ENCODE assay signal across 13 cellular contexts in the genomic region with DNA sequence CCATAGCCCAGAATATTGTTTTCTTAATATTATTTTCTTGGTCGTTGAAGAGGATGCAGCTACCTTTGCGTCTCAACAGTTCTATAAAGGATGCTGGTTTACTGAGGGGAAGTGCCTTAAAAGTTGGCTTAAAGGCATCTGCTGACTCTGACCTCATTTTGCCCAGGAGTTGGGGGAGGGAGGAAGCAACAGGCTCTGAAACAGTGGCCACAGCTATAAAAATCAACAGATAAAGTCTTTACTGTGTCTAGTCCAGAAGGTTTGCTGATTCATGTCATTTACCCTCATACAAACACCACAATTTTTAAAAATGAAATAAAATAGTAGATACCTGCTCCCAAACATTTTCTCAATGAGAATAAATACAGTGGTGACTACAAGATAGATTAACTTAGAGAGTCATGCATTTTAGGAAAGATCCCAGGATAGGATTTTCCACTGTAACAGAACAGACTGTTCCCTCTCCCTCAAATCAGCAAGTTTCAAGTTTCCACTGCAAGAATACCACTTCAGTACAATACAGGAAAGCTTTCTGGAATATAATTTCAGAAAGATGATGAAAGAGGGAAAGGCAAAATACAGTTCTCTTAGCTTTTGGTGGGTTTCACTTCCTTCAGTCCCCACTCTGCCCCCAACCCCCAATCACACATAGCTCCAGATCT. TPM values are rescaled to one million over a fixed set of nuclear protein-coding genes. Genes with fewer than 3 reads are reported as not detected.
DNase-seq lines count a peak whose midpoint lies in the region; ATAC-seq and TF ChIP-seq lines count a peak whose summit lies in the region.
"Had no signal": no experiment of that assay in that cellular context is flagged by ENCODE, and none has a peak within 500 bp of the region (broad histone marks: within the 10 kb centered on the region; RNA-seq: fewer than 3 reads in every experiment).

No MANE protein-coding gene starts in this region.

- DNase-seq in activated CD4-positive, alpha-beta T cell treated with anti-CD3 and anti-CD28 coated beads, Interleukin-2, amount 10 ng/mL, durations not matched to agents 24 days and 14 days = no peak
- no peak for DNase-seq in activated CD4-positive, alpha-beta T cell treated with anti-CD3 and anti-CD28 coated beads for 1 hour
- DNase-seq in RWPE2 (ENCODE audit: low spot score) = no peak
- peak; percentile 14 for DNase-seq in fibroblast of pulmonary artery (ENCODE audit: low read depth)
- no peak for DNase-seq in UCSD-AML1 (lab: John Stamatoyannopoulos, UW; ENCODE audit: unreplicated experiment)
- DNase-seq: activated effector memory CD4-positive, alpha-beta T cell treated with Interleukin-2 at 50 U/mL for 16 hours; NCI-H2171; stimulated activated CD4-positive, alpha-beta T cell treated with anti-CD3 and anti-CD28 coated beads, Interleukin-4, amount 100 ng/mL, for 1 hour; T-helper 17 cell had no signal

- no peaks in the 10 kb centered on the region for H3K9me3 Mint-ChIP-seq in activated CD4-positive, alpha-beta T cell treated with anti-CD3 and anti-CD28 coated beads, Interleukin-2, amount 10 ng/mL, durations not matched to agents 24 days and 14 days
- H3K9me3 Mint-ChIP-seq: memory B cell had no signal

- ATAC-seq in RWPE2 (ENCODE audit: low read depth) = no peak
- no peak for ATAC-seq in HG02588 (IDR thresholded peaks at IDR 0.05; ENCODE audit: unreplicated experiment)
- ATAC-seq in GM19455 (IDR thresholded peaks at IDR 0.05; ENCODE audit: unreplicated experiment) = no peak
- ATAC-seq: T-helper 17 cell had no signal

- intact Hi-C loops in activated CD4-positive, alpha-beta T cell treated with anti-CD3 and anti-CD28 coated beads, Interleukin-2, amount 10 ng/mL, durations not matched to agents 24 days and 14 days (cut with micrococcal nuclease) = loop anchor here (2.0 kb wide), 1 partner anchor 139 kb away; the partner anchor contains the start of gene HDAC8

- H3K9me3 ChIP-seq in RWPE2 (ENCODE audit: severe bottlenecking) (no peaks in the 10 kb centered on the region), stomach smooth muscle (ENCODE audit: control insufficient read depth in 2 of 2, low read length in 2 of 2) (no peaks in the 10 kb centered on the region)

- peak overlapping the region; percentile 26 for H3K4me3 Mint-ChIP-seq in activated CD4-positive, alpha-beta T cell treated with anti-CD3 and anti-CD28 coated beads, Interleukin-2, amount 10 ng/mL, durations not matched to agents 24 days and 14 days
- H3K4me3 Mint-ChIP-seq: memory B cell, T-helper 17 cell had no signal

- peaks cover 11% of the 10 kb centered on the region for H3K4me1 Mint-ChIP-seq in activated CD4-positive, alpha-beta T cell treated with anti-CD3 and anti-CD28 coated beads, Interleukin-2, amount 10 ng/mL, durations not matched to agents 24 days and 14 days

- H3K27ac ChIP-seq in RWPE2 (ENCODE audit: poor library complexity, severe bottlenecking) (peak overlapping the region; percentile 69), stomach smooth muscle (ENCODE audit: low read length) (peak overlapping the region; percentile 55)

- H3K36me3 Mint-ChIP-seq in activated CD4-positive, alpha-beta T cell treated with anti-CD3 and anti-CD28 coated beads, Interleukin-2, amount 10 ng/mL, durations not matched to agents 24 days and 14 days (ENCODE audit: low read depth) = peaks cover 4% of the 10 kb centered on the region
- H3K36me3 Mint-ChIP-seq: memory B cell had no signal

- H3K27me3 ChIP-seq in RWPE2 (ENCODE audit: insufficient read depth, poor library complexity, severe bottlenecking) = no peaks in the 10 kb centered on the region
- no peaks in the 10 kb centered on the region for H3K27me3 ChIP-seq in stomach smooth muscle (ENCODE audit: control insufficient read depth in 1 of 2, insufficient read depth in 2 of 2, low read length in 2 of 2)

- H3K4me1 ChIP-seq in RWPE2 (ENCODE audit: insufficient read depth, poor library complexity, severe bottlenecking) (no peaks in the 10 kb centered on the region), stomach smooth muscle (ENCODE audit: control insufficient read depth, insufficient read depth, low read length) (no peaks in the 10 kb centered on the region)

- H3K9ac ChIP-seq in stomach smooth muscle (ENCODE audit: low read length in 2 of 2) = no peak overlapping the region

- no peak for TF ChIP-seq CTCF in RWPE2 (IDR thresholded peaks at IDR 0.05; ENCODE audit: poor library complexity, severe bottlenecking)
- TF ChIP-seq CTCF in fibroblast of pulmonary artery (IDR thresholded peaks at IDR 0.05; ENCODE audit: low read length, missing control alignments) = no peak

- H3K36me3 ChIP-seq in RWPE2 (ENCODE audit: low read depth) = no peaks in the 10 kb centered on the region
- H3K36me3 ChIP-seq in stomach smooth muscle (ENCODE audit: control insufficient read depth in 2 of 2, insufficient read depth in 2 of 2, low read length in 2 of 2) = no peaks in the 10 kb centered on the region

- H3K4me3 ChIP-seq in RWPE2 (ENCODE audit: severe bottlenecking) (no peak overlapping the region), fibroblast of pulmonary artery (replicated peaks; ENCODE audit: low read depth, low read length) (no peak overlapping the region), stomach smooth muscle (ENCODE audit: low read length in 2 of 2) (no peak overlapping the region)

- H3K27me3 Mint-ChIP-seq in activated CD4-positive, alpha-beta T cell treated with anti-CD3 and anti-CD28 coated beads, Interleukin-2, amount 10 ng/mL, durations not matched to agents 24 days and 14 days = peaks cover 5% of the 10 kb centered on the region

- H3K27ac Mint-ChIP-seq in activated CD4-positive, alpha-beta T cell treated with anti-CD3 and anti-CD28 coated beads, Interleukin-2, amount 10 ng/mL, durations not matched to agents 24 days and 14 days = no peak overlapping the region
- H3K27ac Mint-ChIP-seq: memory B cell, T-helper 17 cell had no signal

RNA-seq across cellular contexts. Expression of gene PHKA1, which starts 1.9 kb away (rescaled TPM):
- 9.2 and 9.9 TPM in 2 replicates for total RNA-seq in activated CD4-positive, alpha-beta T cell treated with anti-CD3 and anti-CD28 coated beads, Interleukin-2, amount 10 ng/mL, durations not matched to agents 24 days and 14 days
